ENCODE assay signal across 8 cellular contexts in genomic region chr9:89178162-89179120, GRCh38. TPM values are rescaled to one million over a fixed set of nuclear protein-coding genes. Genes with fewer than 3 reads are reported as not detected.
DNase-seq lines count a peak whose midpoint lies in the region; ATAC-seq lines count a peak whose summit lies in the region.

Gene SHC3, minus strand, starts transcription at chr9:89178818. Its CDS starts 358 bp downstream, at chr9:89178460.

- CTCF ChIA-PET in activated CD4-positive, alpha-beta memory T cell treated with anti-CD3 and anti-CD28 coated beads, Interleukin-2, amount 10 ng/mL, durations not matched to agents 7 days and 5 days (lab: Charles Lee), result no interaction called here

- DNase-seq in 8988T (peak; percentile 28), HK-2 (ENCODE audit: unreplicated experiment) (peak; percentile 34), cerebellum (ENCODE audit: low spot score) (no peak), mesendoderm (peak; percentile 77), OCI-M1 (lab: John Stamatoyannopoulos, UW) (no peak)
- DNase-seq in activated CD4-positive, alpha-beta memory T cell treated with anti-CD3 and anti-CD28 coated beads, Interleukin-2, amount 10 ng/mL, durations not matched to agents 7 days and 5 days, result no peak

- peak within 1 kb of the TSS; percentile 29 for H4K5ac ChIP-seq in mesendoderm (ENCODE audit: low read length)

- H3K4me1 ChIP-seq in mesendoderm (ENCODE audit: control insufficient read depth, low read depth, low read length) (peaks cover 4% of the 10 kb centered on the region), urinary bladder (ENCODE audit: insufficient read depth) (peaks cover 4% of the 10 kb centered on the region)

- H3K4me3 ChIP-seq in mesendoderm (ENCODE audit: low read length) (peak within 1 kb of the TSS; percentile 41), urinary bladder (ENCODE audit: low read depth, low read length) (peak within 1 kb of the TSS; percentile 47)

- H3K36me3 Mint-ChIP-seq in activated CD4-positive, alpha-beta memory T cell treated with anti-CD3 and anti-CD28 coated beads, Interleukin-2, amount 10 ng/mL, durations not matched to agents 7 days and 5 days (ENCODE audit: low read depth), result peaks cover 3% of the 10 kb centered on the region

- H3K4ac ChIP-seq in mesendoderm (ENCODE audit: low read depth, low read length), result peak within 1 kb of the TSS; percentile 83

- POLR2A ChIA-PET in activated CD4-positive, alpha-beta memory T cell treated with anti-CD3 and anti-CD28 coated beads, Interleukin-2, amount 10 ng/mL, durations not matched to agents 7 days and 5 days (lab: Charles Lee), result no interaction called here

- H3K4me3 Mint-ChIP-seq in activated CD4-positive, alpha-beta memory T cell treated with anti-CD3 and anti-CD28 coated beads, Interleukin-2, amount 10 ng/mL, durations not matched to agents 7 days and 5 days, result no peak within 1 kb of the TSS

- peak within 1 kb of the TSS; percentile 88 for H3K56ac ChIP-seq in mesendoderm (ENCODE audit: low read length)

- no peak for ATAC-seq in GM19455 (IDR thresholded peaks at IDR 0.05; ENCODE audit: unreplicated experiment)

- H3K36me3 ChIP-seq in mesendoderm (ENCODE audit: control insufficient read depth, insufficient read depth, low read length), result no peaks in the 10 kb centered on the region
- no peaks in the 10 kb centered on the region for H3K36me3 ChIP-seq in urinary bladder (ENCODE audit: insufficient read depth)

- H3K27ac Mint-ChIP-seq in activated CD4-positive, alpha-beta memory T cell treated with anti-CD3 and anti-CD28 coated beads, Interleukin-2, amount 10 ng/mL, durations not matched to agents 7 days and 5 days, result no peak within 1 kb of the TSS

- peaks cover 2% of the 10 kb centered on the region for H3K79me1 ChIP-seq in mesendoderm (ENCODE audit: low read length)

- H2BK120ac ChIP-seq in mesendoderm (ENCODE audit: low read depth, low read length), result no peak within 1 kb of the TSS

- no CpG with 5 or more reads among the region's 73 CpGs for WGBS in mesendoderm (ENCODE audit: extremely low coverage, insufficient coverage, low lambda C conversion rate)
- WGBS in urinary bladder, result 6% methylated on average over 73 of the region's 73 CpGs

- H3K18ac ChIP-seq in mesendoderm (ENCODE audit: low read length), result peak within 1 kb of the TSS; percentile 19

- no peaks in the 10 kb centered on the region for H3K9me3 Mint-ChIP-seq in activated CD4-positive, alpha-beta memory T cell treated with anti-CD3 and anti-CD28 coated beads, Interleukin-2, amount 10 ng/mL, durations not matched to agents 7 days and 5 days

- peaks cover 2% of the 10 kb centered on the region for H3K79me2 ChIP-seq in mesendoderm (ENCODE audit: control insufficient read depth, insufficient read depth, low read length)

- no peaks in the 10 kb centered on the region for H3K27me3 ChIP-seq in mesendoderm (ENCODE audit: insufficient read depth, low read length, poor library complexity)

- peaks cover 69% of the 10 kb centered on the region for H3K27me3 Mint-ChIP-seq in activated CD4-positive, alpha-beta memory T cell treated with anti-CD3 and anti-CD28 coated beads, Interleukin-2, amount 10 ng/mL, durations not matched to agents 7 days and 5 days

- H2BK15ac ChIP-seq in mesendoderm (replicated peaks; ENCODE audit: low read depth), result no peak within 1 kb of the TSS

- H3K23ac ChIP-seq in mesendoderm (ENCODE audit: low read length), result no peak within 1 kb of the TSS

- H2BK5ac ChIP-seq in mesendoderm (ENCODE audit: low read length), result no peak within 1 kb of the TSS

- H3K9ac ChIP-seq in mesendoderm (ENCODE audit: low read length), result peak within 1 kb of the TSS; percentile 76

- H3K4me1 Mint-ChIP-seq in activated CD4-positive, alpha-beta memory T cell treated with anti-CD3 and anti-CD28 coated beads, Interleukin-2, amount 10 ng/mL, durations not matched to agents 7 days and 5 days, result peaks cover 16% of the 10 kb centered on the region

- H3K27ac ChIP-seq in mesendoderm (ENCODE audit: low read depth, low read length), result peak within 1 kb of the TSS; percentile 79
- H3K27ac ChIP-seq in urinary bladder (ENCODE audit: low read depth), result no peak within 1 kb of the TSS

- H2AK5ac ChIP-seq in mesendoderm (ENCODE audit: low read length), result no peak within 1 kb of the TSS

- H4K8ac ChIP-seq in mesendoderm (ENCODE audit: low read depth, low read length), result no peak within 1 kb of the TSS

- H3K4me2 ChIP-seq in mesendoderm (ENCODE audit: low read length), result peak within 1 kb of the TSS; percentile 96

RNA-seq across cellular contexts. Expression of gene SHC3, which starts in this region (rescaled TPM):
- total RNA-seq in cerebellum (28.3 TPM), urinary bladder (2.0 TPM)
- polyA plus RNA-seq in mesendoderm (2013, experiment 1 of 2), result 1.7 TPM
- 1.9 TPM for polyA plus RNA-seq in mesendoderm (2013, experiment 2 of 2)
- 1.6 TPM for polyA plus RNA-seq in urinary bladder
- total RNA-seq in activated CD4-positive, alpha-beta memory T cell treated with anti-CD3 and anti-CD28 coated beads, Interleukin-2, amount 10 ng/mL, durations not matched to agents 7 days and 5 days, result not detected

Comparison
In these comparisons a context has a peak if more than half of its experiments do, and no peak if none do; other contexts are left out.
1. DNase-seq: peak in 8988T (single experiment), HK-2 (single experiment) and mesendoderm (single experiment); none in cerebellum (single experiment), activated CD4-positive, alpha-beta memory T cell treated with anti-CD3 and anti-CD28 coated beads, Interleukin-2, amount 10 ng/mL, durations not matched to agents 7 days and 5 days (single experiment) and OCI-M1 (single experiment).